Comparison of ENCODE assay signal across 22 cellular contexts in genomic region chr3:46454606-46455005, GRCh38. TPM values are rescaled to one million over a fixed set of nuclear protein-coding genes. Genes with fewer than 3 reads are reported as not detected.
A peak's percentile ranks its signal among the peaks of the same experiment; 100 is the strongest.
DNase-seq lines count a peak whose midpoint lies in the region; ATAC-seq and TF ChIP-seq lines count a peak whose summit lies in the region.
"Had no signal": no experiment of that assay in that cellular context is flagged by ENCODE, and none has a peak within 500 bp of the region (broad histone marks: within the 10 kb centered on the region; RNA-seq: fewer than 3 reads in every experiment).

No MANE protein-coding gene starts in this region.

- H3K27ac ChIP-seq in BLaER1 treated with 17β-estradiol and CSF1 and Interleukin-3, amounts not matched to agents 10 nM and 100 nM = no peak overlapping the region
- H3K27ac ChIP-seq in coronary artery = no peak overlapping the region
- no peak overlapping the region for H3K27ac ChIP-seq in caudate nucleus (ENCODE audit: low read depth, low read length)
- H3K27ac ChIP-seq: GM23248, HL-60 had no signal

- peak overlapping the region in 9 of 11 experiments; percentile 40 to 72 (median 58); a peak in 17 of 22 replicates for H3K4me2 ChIP-seq in BLaER1 treated with 17β-estradiol and CSF1 and Interleukin-3, amounts not matched to agents 10 nM and 100 nM

- TF ChIP-seq CTCF in coronary artery (IDR thresholded peaks at IDR 0.05) (no peak), nephron progenitor cell (IDR thresholded peaks at IDR 0.05) (no peak)

- no peak overlapping the region for H3K4me3 Mint-ChIP-seq in activated CD8-positive, alpha-beta memory T cell treated with anti-CD3 and anti-CD28 coated beads, Interleukin-2, amount 10 ng/mL, durations not matched to agents 7 days and 5 days
- no peak overlapping the region for H3K4me3 Mint-ChIP-seq in nephron progenitor cell
- H3K4me3 Mint-ChIP-seq in stimulated activated effector memory CD8-positive, alpha-beta T cell treated with anti-CD3 and anti-CD28 coated beads, Interleukin-12 subunit alpha, Interleukin-12 subunit beta, amount 100 ng/mL, for 72 hours = no peak overlapping the region
- H3K4me3 Mint-ChIP-seq: CD4-positive, CD25-positive, alpha-beta regulatory T cell; CD8-positive, alpha-beta memory T cell had no signal

- H3K4me1 Mint-ChIP-seq in activated CD8-positive, alpha-beta memory T cell treated with anti-CD3 and anti-CD28 coated beads, Interleukin-2, amount 10 ng/mL, durations not matched to agents 7 days and 5 days = peaks cover 7% of the 10 kb centered on the region
- H3K4me1 Mint-ChIP-seq in nephron progenitor cell = no peaks in the 10 kb centered on the region
- H3K4me1 Mint-ChIP-seq in stimulated activated effector memory CD8-positive, alpha-beta T cell treated with anti-CD3 and anti-CD28 coated beads, Interleukin-12 subunit alpha, Interleukin-12 subunit beta, amount 100 ng/mL, for 72 hours = peaks cover 7% of the 10 kb centered on the region
- H3K4me1 Mint-ChIP-seq: CD4-positive, CD25-positive, alpha-beta regulatory T cell had no signal

- CTCF ChIA-PET in activated CD8-positive, alpha-beta memory T cell treated with anti-CD3 and anti-CD28 coated beads, Interleukin-2, amount 10 ng/mL, durations not matched to agents 7 days and 5 days (lab: Charles Lee) = no interaction called here

- no peak for ATAC-seq in activated CD8-positive, alpha-beta memory T cell treated with anti-CD3 and anti-CD28 coated beads, Interleukin-2, amount 10 ng/mL, durations not matched to agents 7 days and 5 days
- no peak for ATAC-seq in GM19452 (IDR thresholded peaks at IDR 0.05; ENCODE audit: unreplicated experiment)
- no peak for ATAC-seq in stimulated activated effector memory CD8-positive, alpha-beta T cell treated with anti-CD3 and anti-CD28 coated beads, Interleukin-12 subunit alpha, Interleukin-12 subunit beta, amount 100 ng/mL, for 72 hours

- H3K4me1 ChIP-seq in BLaER1 treated with 17β-estradiol and CSF1 and Interleukin-3, amounts not matched to agents 10 nM and 100 nM = peaks cover 3 to 27% (median 21%) of the 10 kb centered on the region in 10 experiments; a peak in 18 of 20 replicates

- no peak overlapping the region for H3K9ac ChIP-seq in BLaER1 treated with 17β-estradiol and CSF1 and Interleukin-3, amounts not matched to agents 10 nM and 100 nM
- H3K9ac ChIP-seq: GM23248 had no signal

- H3K4me3 ChIP-seq in BLaER1 treated with 17β-estradiol and CSF1 and Interleukin-3, amounts not matched to agents 10 nM and 100 nM = no peak overlapping the region
- no peak overlapping the region for H3K4me3 ChIP-seq in coronary artery
- H3K4me3 ChIP-seq: GM23248 had no signal

- DNase-seq in activated CD8-positive, alpha-beta memory T cell treated with anti-CD3 and anti-CD28 coated beads, Interleukin-2, amount 10 ng/mL, durations not matched to agents 7 days and 5 days = peak; percentile 27
- DNase-seq in activated CD8-positive, alpha-beta memory T cell treated with anti-CD3 and anti-CD28 coated beads for 24 hours = no peak
- DNase-seq in coronary artery (ENCODE audit: low spot score) (peak; percentile 54), nephron progenitor cell (no peak), caudate nucleus (lab: John Stamatoyannopoulos, UW) (no peak)
- no peak for DNase-seq in stimulated activated effector memory CD8-positive, alpha-beta T cell treated with anti-CD3 and anti-CD28 coated beads, Interleukin-12 subunit alpha, Interleukin-12 subunit beta, amount 100 ng/mL, for 72 hours (ENCODE audit: low spot score in 2 of 2)
- DNase-seq: 8988T; C1 segment of cervical spinal cord; CD4-positive, CD25-positive, alpha-beta regulatory T cell; CD8-positive, alpha-beta memory T cell; COR-L47; DMS 273 treated with DMSO at 0.1 percent for 48 hours; DMS53; GM23248; HCEC 1CT had no signal

- H3K9me3 ChIP-seq in BLaER1 treated with 17β-estradiol and CSF1 and Interleukin-3, amounts not matched to agents 10 nM and 100 nM (replicated peaks in 1 of 11) = no peaks in the 10 kb centered on the region

- no peaks in the 10 kb centered on the region for H3K36me3 ChIP-seq in BLaER1 treated with 17β-estradiol and CSF1 and Interleukin-3, amounts not matched to agents 10 nM and 100 nM

- no peak overlapping the region for H3K27ac Mint-ChIP-seq in activated CD8-positive, alpha-beta memory T cell treated with anti-CD3 and anti-CD28 coated beads, Interleukin-2, amount 10 ng/mL, durations not matched to agents 7 days and 5 days
- H3K27ac Mint-ChIP-seq in nephron progenitor cell = peak overlapping the region; percentile 64
- no peak overlapping the region for H3K27ac Mint-ChIP-seq in stimulated activated effector memory CD8-positive, alpha-beta T cell treated with anti-CD3 and anti-CD28 coated beads, Interleukin-12 subunit alpha, Interleukin-12 subunit beta, amount 100 ng/mL, for 72 hours
- H3K27ac Mint-ChIP-seq: CD8-positive, alpha-beta memory T cell; IgD-negative memory B cell had no signal

- H4K20me1 ChIP-seq in BLaER1 treated with 17β-estradiol and CSF1 and Interleukin-3, amounts not matched to agents 10 nM and 100 nM = no peaks in the 10 kb centered on the region

- peaks cover 49% of the 10 kb centered on the region for H3K27me3 Mint-ChIP-seq in activated CD8-positive, alpha-beta memory T cell treated with anti-CD3 and anti-CD28 coated beads, Interleukin-2, amount 10 ng/mL, durations not matched to agents 7 days and 5 days
- H3K27me3 Mint-ChIP-seq in nephron progenitor cell (ENCODE audit: low read depth, poor library complexity) = peaks cover 22% of the 10 kb centered on the region

- H3K36me3 Mint-ChIP-seq in activated CD8-positive, alpha-beta memory T cell treated with anti-CD3 and anti-CD28 coated beads, Interleukin-2, amount 10 ng/mL, durations not matched to agents 7 days and 5 days = no peaks in the 10 kb centered on the region
- no peaks in the 10 kb centered on the region for H3K36me3 Mint-ChIP-seq in nephron progenitor cell (ENCODE audit: low read depth)
- H3K36me3 Mint-ChIP-seq in stimulated activated effector memory CD8-positive, alpha-beta T cell treated with anti-CD3 and anti-CD28 coated beads, Interleukin-12 subunit alpha, Interleukin-12 subunit beta, amount 100 ng/mL, for 72 hours = no peaks in the 10 kb centered on the region
- H3K36me3 Mint-ChIP-seq: CD4-positive, CD25-positive, alpha-beta regulatory T cell; CD8-positive, alpha-beta memory T cell; IgD-negative memory B cell had no signal

- H3K9me3 Mint-ChIP-seq in activated CD8-positive, alpha-beta memory T cell treated with anti-CD3 and anti-CD28 coated beads, Interleukin-2, amount 10 ng/mL, durations not matched to agents 7 days and 5 days (ENCODE audit: low read depth) = no peaks in the 10 kb centered on the region
- H3K9me3 Mint-ChIP-seq in nephron progenitor cell = no peaks in the 10 kb centered on the region
- no peaks in the 10 kb centered on the region for H3K9me3 Mint-ChIP-seq in stimulated activated effector memory CD8-positive, alpha-beta T cell treated with anti-CD3 and anti-CD28 coated beads, Interleukin-12 subunit alpha, Interleukin-12 subunit beta, amount 100 ng/mL, for 72 hours
- H3K9me3 Mint-ChIP-seq: CD4-positive, CD25-positive, alpha-beta regulatory T cell; IgD-negative memory B cell had no signal

- H3K27me3 ChIP-seq in BLaER1 treated with 17β-estradiol and CSF1 and Interleukin-3, amounts not matched to agents 10 nM and 100 nM = no peaks in the 10 kb centered on the region

RNA-seq across cellular contexts. Expression of gene LTF, which starts 10.1 kb away (rescaled TPM):
- not detected for total RNA-seq in activated CD8-positive, alpha-beta memory T cell treated with anti-CD3 and anti-CD28 coated beads, Interleukin-2, amount 10 ng/mL, durations not matched to agents 7 days and 5 days
- total RNA-seq: A673; CD4-positive, CD25-positive, alpha-beta regulatory T cell; CD8-positive, alpha-beta memory T cell; GM23248; H4 had no signal

RNA-seq across cellular contexts. Expression of gene RTP3, which starts 43.2 kb away (rescaled TPM):
- total RNA-seq in activated CD8-positive, alpha-beta memory T cell treated with anti-CD3 and anti-CD28 coated beads, Interleukin-2, amount 10 ng/mL, durations not matched to agents 7 days and 5 days = not detected
- total RNA-seq: A673; CD4-positive, CD25-positive, alpha-beta regulatory T cell; CD8-positive, alpha-beta memory T cell; GM23248; HT1080 had no signal

RNA-seq across cellular contexts. Expression of gene CCRL2, which starts 47.5 kb away (rescaled TPM):
- 10 to 100 TPM in 1 of 2 experiments, 1 to 10 TPM in 1; 10.0 to 11.9 TPM for total RNA-seq in activated CD8-positive, alpha-beta memory T cell treated with anti-CD3 and anti-CD28 coated beads, Interleukin-2, amount 10 ng/mL, durations not matched to agents 7 days and 5 days
- total RNA-seq: A673, GM23248 had no signal

Comparison
In these comparisons a context has a peak if more than half of its experiments do, and no peak if none do; other contexts are left out.
1. DNase-seq: peak in activated CD8-positive, alpha-beta memory T cell treated with anti-CD3 and anti-CD28 coated beads, Interleukin-2, amount 10 ng/mL, durations not matched to agents 7 days and 5 days (single experiment) and coronary artery (single experiment); none in activated CD8-positive, alpha-beta memory T cell treated with anti-CD3 and anti-CD28 coated beads for 24 hours (single experiment), nephron progenitor cell (single experiment), stimulated activated effector memory CD8-positive, alpha-beta T cell treated with anti-CD3 and anti-CD28 coated beads, Interleukin-12 subunit alpha, Interleukin-12 subunit beta, amount 100 ng/mL, for 72 hours (0 of 2) and caudate nucleus (0 of 61).